1 cellular context compared by ENCODE assay signal in the genomic region with DNA sequence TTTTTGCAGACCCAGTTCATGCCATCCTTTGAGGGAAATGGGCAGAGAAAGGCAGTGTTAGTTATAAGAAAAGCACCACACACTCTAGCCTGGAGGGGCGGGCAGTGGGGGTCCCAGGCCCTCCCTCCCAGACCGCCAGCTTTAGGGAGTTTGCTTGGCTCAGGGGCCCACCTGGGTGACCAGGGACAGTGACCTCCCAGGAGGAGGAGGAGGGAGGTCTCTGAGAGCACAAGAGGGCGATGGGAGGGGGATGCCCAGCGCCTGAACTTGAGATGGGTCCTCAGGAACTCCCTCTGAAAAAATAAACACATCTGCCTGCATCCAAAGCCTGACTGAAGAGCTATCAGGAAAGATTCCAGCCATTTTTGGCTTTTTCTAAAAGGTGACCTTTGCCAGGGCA.
TF ChIP-seq lines count a peak whose summit lies in the region.

No MANE protein-coding gene starts in this region.

TF ChIP-seq in WTC11, 78 proteins besides CTCF, POLR2A, EP300 and RAD21:
- TF ChIP-seq STAT6 (CRISPR knock-in tag; conservative IDR thresholded peaks at IDR 0.05; ENCODE audit: low read depth), result no peak
- no peak for TF ChIP-seq SOX15 (CRISPR knock-in tag; IDR thresholded peaks at IDR 0.05)
- no peak for TF ChIP-seq CDX4 (CRISPR knock-in tag; IDR thresholded peaks at IDR 0.05; ENCODE audit: borderline replicate concordance)
- TF ChIP-seq ZNF532 (CRISPR knock-in tag; IDR thresholded peaks at IDR 0.05; ENCODE audit: borderline replicate concordance), result no peak
- no peak for TF ChIP-seq ZBTB43 (CRISPR knock-in tag; IDR thresholded peaks at IDR 0.05)
- no peak for TF ChIP-seq NFATC4 (CRISPR knock-in tag; IDR thresholded peaks at IDR 0.05)
- TF ChIP-seq, protein P1, sequence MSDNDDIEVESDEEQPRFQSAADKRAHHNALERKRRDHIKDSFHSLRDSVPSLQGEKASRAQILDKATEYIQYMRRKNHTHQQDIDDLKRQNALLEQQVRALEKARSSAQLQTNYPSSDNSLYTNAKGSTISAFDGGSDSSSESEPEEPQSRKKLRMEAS (CRISPR knock-in tag; IDR thresholded peaks at IDR 0.05), result no peak
- TF ChIP-seq KAT7 (CRISPR knock-in tag; IDR thresholded peaks at IDR 0.05; ENCODE audit: borderline replicate concordance), result no peak
- TF ChIP-seq ZNF512 (CRISPR knock-in tag; IDR thresholded peaks at IDR 0.05; ENCODE audit: borderline replicate concordance), result no peak
- no peak for TF ChIP-seq ZBTB21 (CRISPR knock-in tag; IDR thresholded peaks at IDR 0.05; ENCODE audit: borderline replicate concordance)
- no peak for TF ChIP-seq IRF2 (CRISPR knock-in tag; IDR thresholded peaks at IDR 0.05; ENCODE audit: borderline replicate concordance, low read depth)
- no peak for TF ChIP-seq TEAD4 (CRISPR knock-in tag; IDR thresholded peaks at IDR 0.05)
- TF ChIP-seq USF2 (CRISPR knock-in tag; IDR thresholded peaks at IDR 0.05), result no peak
- no peak for TF ChIP-seq GRHL2 (CRISPR knock-in tag; IDR thresholded peaks at IDR 0.05; ENCODE audit: insufficient replicate concordance, severe bottlenecking)
- no peak for TF ChIP-seq MXD4 (CRISPR knock-in tag; IDR thresholded peaks at IDR 0.05; ENCODE audit: borderline replicate concordance)
- TF ChIP-seq MYBL2 (CRISPR knock-in tag; IDR thresholded peaks at IDR 0.05), result no peak
- TF ChIP-seq FOXJ3 (CRISPR knock-in tag; IDR thresholded peaks at IDR 0.05; ENCODE audit: borderline replicate concordance), result no peak
- TF ChIP-seq RELA (CRISPR knock-in tag; IDR thresholded peaks at IDR 0.05; ENCODE audit: borderline replicate concordance), result no peak
- TF ChIP-seq, protein P2, sequence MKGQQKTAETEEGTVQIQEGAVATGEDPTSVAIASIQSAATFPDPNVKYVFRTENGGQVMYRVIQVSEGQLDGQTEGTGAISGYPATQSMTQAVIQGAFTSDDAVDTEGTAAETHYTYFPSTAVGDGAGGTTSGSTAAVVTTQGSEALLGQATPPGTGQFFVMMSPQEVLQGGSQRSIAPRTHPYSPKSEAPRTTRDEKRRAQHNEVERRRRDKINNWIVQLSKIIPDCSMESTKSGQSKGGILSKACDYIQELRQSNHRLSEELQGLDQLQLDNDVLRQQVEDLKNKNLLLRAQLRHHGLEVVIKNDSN (CRISPR knock-in tag; IDR thresholded peaks at IDR 0.05), result no peak
- no peak for TF ChIP-seq FOXK1 (CRISPR knock-in tag; IDR thresholded peaks at IDR 0.05)
TF ChIP-seq in WTC11: peak in this region for 0.
